In the genomic region with DNA sequence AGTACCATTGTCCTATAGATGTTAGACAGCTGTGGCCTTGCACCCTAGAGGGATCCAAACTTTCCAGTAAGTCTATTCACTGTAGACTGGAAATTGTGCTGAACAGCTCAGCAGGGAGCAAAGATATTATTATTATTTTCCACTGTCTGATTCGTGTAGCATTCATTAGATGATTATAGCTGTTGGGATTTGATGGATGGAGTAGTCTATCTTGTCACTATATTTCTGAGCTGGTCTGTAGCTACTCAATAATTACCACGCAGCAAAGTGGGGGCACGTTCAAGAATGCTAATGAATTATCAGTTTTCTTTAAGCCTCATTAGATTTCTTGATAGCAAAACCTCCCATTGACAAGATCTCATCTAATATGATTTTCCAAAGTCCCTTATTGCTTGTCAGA, we compare ENCODE assay signal across 1 cellular context.
A peak's percentile ranks its signal among the peaks of the same experiment; 100 is the strongest.
TF ChIP-seq lines count a peak whose summit lies in the region.

No MANE protein-coding gene starts in this region.

TF ChIP-seq in neural cell, 6 proteins besides CTCF, POLR2A, EP300 and RAD21 (continued from another document):
- TF ChIP-seq, protein P1, sequence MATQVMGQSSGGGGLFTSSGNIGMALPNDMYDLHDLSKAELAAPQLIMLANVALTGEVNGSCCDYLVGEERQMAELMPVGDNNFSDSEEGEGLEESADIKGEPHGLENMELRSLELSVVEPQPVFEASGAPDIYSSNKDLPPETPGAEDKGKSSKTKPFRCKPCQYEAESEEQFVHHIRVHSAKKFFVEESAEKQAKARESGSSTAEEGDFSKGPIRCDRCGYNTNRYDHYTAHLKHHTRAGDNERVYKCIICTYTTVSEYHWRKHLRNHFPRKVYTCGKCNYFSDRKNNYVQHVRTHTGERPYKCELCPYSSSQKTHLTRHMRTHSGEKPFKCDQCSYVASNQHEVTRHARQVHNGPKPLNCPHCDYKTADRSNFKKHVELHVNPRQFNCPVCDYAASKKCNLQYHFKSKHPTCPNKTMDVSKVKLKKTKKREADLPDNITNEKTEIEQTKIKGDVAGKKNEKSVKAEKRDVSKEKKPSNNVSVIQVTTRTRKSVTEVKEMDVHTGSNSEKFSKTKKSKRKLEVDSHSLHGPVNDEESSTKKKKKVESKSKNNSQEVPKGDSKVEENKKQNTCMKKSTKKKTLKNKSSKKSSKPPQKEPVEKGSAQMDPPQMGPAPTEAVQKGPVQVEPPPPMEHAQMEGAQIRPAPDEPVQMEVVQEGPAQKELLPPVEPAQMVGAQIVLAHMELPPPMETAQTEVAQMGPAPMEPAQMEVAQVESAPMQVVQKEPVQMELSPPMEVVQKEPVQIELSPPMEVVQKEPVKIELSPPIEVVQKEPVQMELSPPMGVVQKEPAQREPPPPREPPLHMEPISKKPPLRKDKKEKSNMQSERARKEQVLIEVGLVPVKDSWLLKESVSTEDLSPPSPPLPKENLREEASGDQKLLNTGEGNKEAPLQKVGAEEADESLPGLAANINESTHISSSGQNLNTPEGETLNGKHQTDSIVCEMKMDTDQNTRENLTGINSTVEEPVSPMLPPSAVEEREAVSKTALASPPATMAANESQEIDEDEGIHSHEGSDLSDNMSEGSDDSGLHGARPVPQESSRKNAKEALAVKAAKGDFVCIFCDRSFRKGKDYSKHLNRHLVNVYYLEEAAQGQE (IDR thresholded peaks at IDR 0.05; ENCODE audit: borderline replicate concordance): no peak
- TF ChIP-seq EZH2 (IDR thresholded peaks at IDR 0.05; ENCODE audit: borderline replicate concordance, insufficient read depth, low read length, poor library complexity, severe bottlenecking): no peak
- peak; percentile 75 for TF ChIP-seq POLR2AphosphoS5 (IDR thresholded peaks at IDR 0.05)
